Comparison of ENCODE assay signal across 15 cellular contexts in genomic region chr10:18860591-18861205, GRCh38.
DNase-seq lines count a peak whose midpoint lies in the region; TF ChIP-seq lines count a peak whose summit lies in the region.
"Had no signal": no experiment of that assay in that cellular context is flagged by ENCODE, and none has a peak within 500 bp of the region (broad histone marks: within the 10 kb centered on the region; RNA-seq: fewer than 3 reads in every experiment).

No MANE protein-coding gene starts in this region.

- H3K27ac ChIP-seq in fibroblast of lung (ENCODE audit: insufficient read depth, low read length) (no peak overlapping the region), neuronal stem cell (replicated peaks; ENCODE audit: low read length) (peak overlapping the region; percentile 64), A673 (ENCODE audit: low read depth, low read length, poor library complexity, severe bottlenecking) (no peak overlapping the region), RWPE1 (no peak overlapping the region), dorsolateral prefrontal cortex (no peak overlapping the region)
- H3K27ac ChIP-seq: SJCRH30 had no signal

- H4K91ac ChIP-seq in neuronal stem cell (ENCODE audit: low read depth, low read length, poor library complexity): no peak overlapping the region

- H4K8ac ChIP-seq in neuronal stem cell (ENCODE audit: low read depth, low read length): no peak overlapping the region

- H3K27me3 ChIP-seq in fibroblast of lung (ENCODE audit: control insufficient read depth, insufficient read depth, low read length): no peaks in the 10 kb centered on the region
- H3K27me3 ChIP-seq in neuronal stem cell (ENCODE audit: control insufficient read depth in 3 of 3, insufficient read depth in 3 of 3, low read depth in 1 of 3, low read length in 3 of 3): no peaks in the 10 kb centered on the region
- H3K27me3 ChIP-seq in A673 (replicated peaks; ENCODE audit: insufficient read depth, low read depth, low read length, poor library complexity): no peaks in the 10 kb centered on the region
- peaks cover 0 to 11% (median 0%) of the 10 kb centered on the region in 45 donors for H3K27me3 ChIP-seq in dorsolateral prefrontal cortex
- H3K27me3 ChIP-seq: SJCRH30 had no signal

- CTCF ChIA-PET in A673 (lab: Charles Lee): no interaction called here
- CTCF ChIA-PET in RWPE1 (lab: Yijun Ruan, JAX): no interaction called here

- H3K9ac ChIP-seq in fibroblast of lung (ENCODE audit: insufficient read depth, low read length): no peak overlapping the region
- no peak overlapping the region for H3K9ac ChIP-seq in neuronal stem cell (ENCODE audit: low read depth, low read length, poor library complexity)

- no peak overlapping the region for H2BK120ac ChIP-seq in neuronal stem cell (ENCODE audit: low read depth, low read length)

- H3K9me3 ChIP-seq in fibroblast of lung (ENCODE audit: control insufficient read depth, insufficient read depth, low read depth, low read length): no peaks in the 10 kb centered on the region
- H3K9me3 ChIP-seq in neuronal stem cell (replicated peaks in 1 of 2; ENCODE audit: control insufficient read depth in 2 of 2, insufficient read depth in 1 of 2, low read depth in 1 of 2, low read length in 2 of 2): no peaks in the 10 kb centered on the region
- no peaks in the 10 kb centered on the region for H3K9me3 ChIP-seq in A673 (ENCODE audit: low read depth, low read length, poor library complexity, severe bottlenecking)
- H3K9me3 ChIP-seq: SJCRH30 had no signal

- TF ChIP-seq CTCF in fibroblast of lung (conservative IDR thresholded peaks at IDR 0.05 in 1 of 2, IDR thresholded peaks at IDR 0.05 in 1 of 2; ENCODE audit: low read depth in 1 of 2, low read length in 2 of 2) (no peak), A673 (conservative IDR thresholded peaks at IDR 0.05; ENCODE audit: low read depth, low read length) (no peak), RWPE1 (conservative IDR thresholded peaks at IDR 0.05; ENCODE audit: low read depth) (no peak), dorsolateral prefrontal cortex (IDR thresholded peaks at IDR 0.05 in 54 of 56, conservative IDR thresholded peaks at IDR 0.05 in 2 of 56; ENCODE audit: low read depth in 1 of 56, partially characterized antibody in 56 of 56) (no peak)

- intact Hi-C loops in A673 (cut with micrococcal nuclease; ENCODE audit: unreplicated experiment) (no loop called here), dorsolateral prefrontal cortex (cut with DNase I) (no loop called here)

- WGBS in neuronal stem cell (ENCODE audit: extremely low coverage in 2 of 2, insufficient read length in 2 of 2, insufficient replicate concordance in 1 of 2), 2 donors: no CpG with 5 or more reads among the region's 4 CpGs

- no peak overlapping the region for H2BK12ac ChIP-seq in neuronal stem cell (ENCODE audit: low read length)

- no peak overlapping the region for H2AK5ac ChIP-seq in neuronal stem cell (ENCODE audit: low read depth, low read length)

- BruUV-seq in A673 (replicated peaks; lab: Mats Ljungman, UMichigan): no TSS peak

- H2AFZ ChIP-seq in fibroblast of lung (ENCODE audit: low read length): no peak overlapping the region
- H2AFZ ChIP-seq in neuronal stem cell (ENCODE audit: low read length): no peak overlapping the region

- no peaks in the 10 kb centered on the region for H3K79me1 ChIP-seq in neuronal stem cell (ENCODE audit: low read depth, low read length)

- no peaks in the 10 kb centered on the region for H3K79me2 ChIP-seq in fibroblast of lung (ENCODE audit: control insufficient read depth, insufficient read depth, low read length)

- H2BK15ac ChIP-seq in neuronal stem cell (ENCODE audit: low read length): no peak overlapping the region

- H3K4me1 ChIP-seq in fibroblast of lung (ENCODE audit: control insufficient read depth, extremely low read depth, insufficient read depth, low read length): no peaks in the 10 kb centered on the region
- peaks cover 0 to 3% of the 10 kb centered on the region in 2 donors for H3K4me1 ChIP-seq in neuronal stem cell (ENCODE audit: control insufficient read depth in 2 of 2, insufficient read depth in 1 of 2, low read depth in 1 of 2, low read length in 2 of 2)
- no peaks in the 10 kb centered on the region for H3K4me1 ChIP-seq in A673 (ENCODE audit: insufficient read depth, low read length, poor library complexity, severe bottlenecking)
- H3K4me1 ChIP-seq: SJCRH30 had no signal

- POLR2A ChIA-PET in A673 (lab: Charles Lee; ENCODE audit: low non-redundant PET): no interaction called here
- POLR2A ChIA-PET in RWPE1 (lab: Yijun Ruan, JAX; ENCODE audit: low non-redundant PET): no interaction called here

- H3K4ac ChIP-seq in neuronal stem cell (ENCODE audit: low read length): no peak overlapping the region

- DNase-seq in Ammon's horn (ENCODE audit: low spot score) (peak; percentile 2), amniotic epithelial cell (ENCODE audit: low read depth) (peak; percentile 21), fibroblast of lung (ENCODE audit: low read depth in 2 of 2) (peak; percentile 67 to 82), neuronal stem cell (ENCODE audit: low spot score) (peak; percentile 9), A673 (ENCODE audit: low spot score) (no peak), RWPE1 (ENCODE audit: low spot score) (no peak), dorsolateral prefrontal cortex (no peak), NCI-H69 (lab: John Stamatoyannopoulos, UW) (no peak)
- DNase-seq: 8988T, GDM1, H7, NCI-H187 treated with DMSO at 0.1 percent for 48 hours, NCI-H446, PC-3, SJCRH30 had no signal

- H3K23ac ChIP-seq in neuronal stem cell (ENCODE audit: low read depth, low read length, poor library complexity): no peak overlapping the region

- H3K4me3 ChIP-seq in fibroblast of lung (replicated peaks in 1 of 4; ENCODE audit: control extremely low read depth in 1 of 4, insufficient read depth in 1 of 4, low read depth in 3 of 4, low read length in 4 of 4): peak overlapping the region in 1 of 4 experiments; percentile 8
- H3K4me3 ChIP-seq in neuronal stem cell (ENCODE audit: low read length in 2 of 2): no peak overlapping the region
- H3K4me3 ChIP-seq in A673 (ENCODE audit: low read depth, low read length, poor library complexity, severe bottlenecking): no peak overlapping the region
- H3K4me3 ChIP-seq in dorsolateral prefrontal cortex: no peak overlapping the region
- H3K4me3 ChIP-seq: SJCRH30 had no signal

- H4K20me1 ChIP-seq in fibroblast of lung (ENCODE audit: control insufficient read depth, extremely low read depth, insufficient read depth, low read length): no peaks in the 10 kb centered on the region

- no peak overlapping the region for H3K18ac ChIP-seq in neuronal stem cell (ENCODE audit: low read length)

- H3K36me3 ChIP-seq in fibroblast of lung (ENCODE audit: control insufficient read depth, insufficient read depth, low read length): no peaks in the 10 kb centered on the region
- H3K36me3 ChIP-seq in neuronal stem cell (replicated peaks in 1 of 2; ENCODE audit: control insufficient read depth in 2 of 2, insufficient read depth in 2 of 2, low read length in 2 of 2): no peaks in the 10 kb centered on the region
- H3K36me3 ChIP-seq in A673 (ENCODE audit: insufficient read depth, low read length, poor library complexity, severe bottlenecking): peaks cover 5% of the 10 kb centered on the region
- H3K36me3 ChIP-seq: SJCRH30 had no signal

- H3K14ac ChIP-seq in neuronal stem cell (ENCODE audit: low read length): no peak overlapping the region

- H2BK5ac ChIP-seq in neuronal stem cell (ENCODE audit: low read length): no peak overlapping the region

- H3K4me2 ChIP-seq in fibroblast of lung (ENCODE audit: extremely low read depth, insufficient read depth, low read length) (no peak overlapping the region), neuronal stem cell (ENCODE audit: insufficient read depth, low read length, poor library complexity, severe bottlenecking) (no peak overlapping the region)

Comparison
In these comparisons a context has a peak if more than half of its experiments do, and no peak if none do; other contexts are left out.
1. DNase-seq: peak in Ammon's horn (single experiment), amniotic epithelial cell (single experiment), fibroblast of lung (2 of 2) and neuronal stem cell (single experiment); none in A673 (single experiment), RWPE1 (single experiment), dorsolateral prefrontal cortex (0 of 10) and NCI-H69 (single experiment).